Comparison of ENCODE assay signal across 10 cellular contexts in genomic region chr10:93039721-93040120, GRCh38. TPM values are rescaled to one million over a fixed set of nuclear protein-coding genes. Genes with fewer than 3 reads are reported as not detected.
DNase-seq lines count a peak whose midpoint lies in the region; TF ChIP-seq lines count a peak whose summit lies in the region.
"Had no signal": no experiment of that assay in that cellular context is flagged by ENCODE, and none has a peak within 500 bp of the region (broad histone marks: within the 10 kb centered on the region; RNA-seq: fewer than 3 reads in every experiment).

No MANE protein-coding gene starts in this region.

- H3K27me3 ChIP-seq in MM.1S (replicated peaks; ENCODE audit: insufficient read depth, low read length) (no peaks in the 10 kb centered on the region), suprapubic skin (no peaks in the 10 kb centered on the region)
- H3K27me3 ChIP-seq: body of pancreas had no signal

- no peak overlapping the region for H3K4me3 ChIP-seq in MM.1S (ENCODE audit: low read length)
- H3K4me3 ChIP-seq in astrocyte of the cerebellum (ENCODE audit: low read depth, low read length), result no peak overlapping the region
- H3K4me3 ChIP-seq in suprapubic skin, result no peak overlapping the region
- H3K4me3 ChIP-seq: body of pancreas had no signal

- no peak for TF ChIP-seq EP300 in suprapubic skin (IDR thresholded peaks at IDR 0.05)

- H3K4me2 ChIP-seq in MM.1S (ENCODE audit: low read depth, low read length), result no peak overlapping the region

- no peaks in the 10 kb centered on the region for H3K36me3 ChIP-seq in MM.1S (replicated peaks; ENCODE audit: insufficient read depth, low read length)
- H3K36me3 ChIP-seq in suprapubic skin, result no peaks in the 10 kb centered on the region

- no peaks in the 10 kb centered on the region for H4K20me1 ChIP-seq in MM.1S (ENCODE audit: insufficient read depth, low read length)

- in situ Hi-C loops in astrocyte of the cerebellum (cut with HindIII; ENCODE audit: low sequenced_read_pairs), result no loop called here

- H3F3A ChIP-seq in MM.1S (ENCODE audit: insufficient read depth, low read length), result no peaks in the 10 kb centered on the region

- H3K9me3 ChIP-seq in MM.1S (replicated peaks; ENCODE audit: insufficient read depth, low read length) (no peaks in the 10 kb centered on the region), suprapubic skin (no peaks in the 10 kb centered on the region)
- H3K9me3 ChIP-seq: body of pancreas had no signal

- WGBS in suprapubic skin, result 34% methylated on average over 3 of the region's 3 CpGs

- H3K27ac ChIP-seq in MM.1S (ENCODE audit: low read length) (no peak overlapping the region), suprapubic skin (no peak overlapping the region)
- H3K27ac ChIP-seq: body of pancreas had no signal

- DNase-seq in MM.1S, result peak; percentile 69
- DNase-seq in astrocyte of the cerebellum (ENCODE audit: low read depth), result peak; percentile 13
- DNase-seq in myocyte (ENCODE audit: low read depth), result peak; percentile 60
- DNase-seq in NCI-H510A treated with DMSO at 0.1 percent for 48 hours (lab: John Stamatoyannopoulos, UW), result no peak
- no peak for DNase-seq in suprapubic skin (ENCODE audit: low spot score in 2 of 2)
- no peak for DNase-seq in putamen (ENCODE audit: low spot score)
- DNase-seq in central memory CD4-positive, alpha-beta T cell, result no peak
- DNase-seq: body of pancreas; stimulated activated CD4-positive, alpha-beta T cell treated with anti-CD3 and anti-CD28 coated beads, Interleukin-12 subunit alpha, Interleukin-12 subunit beta, amount 100 ng/mL, for 4 hours had no signal

- H3K9ac ChIP-seq in MM.1S (ENCODE audit: low read length), result no peak overlapping the region

- no peaks in the 10 kb centered on the region for H3K4me1 ChIP-seq in MM.1S (ENCODE audit: low read length)
- H3K4me1 ChIP-seq in suprapubic skin, result no peaks in the 10 kb centered on the region
- H3K4me1 ChIP-seq: body of pancreas had no signal

- H3K9me2 ChIP-seq in MM.1S (replicated peaks; ENCODE audit: insufficient read depth, low read length), result no peaks in the 10 kb centered on the region

- no peaks in the 10 kb centered on the region for H3K79me2 ChIP-seq in MM.1S (ENCODE audit: low read length)

- H2AFZ ChIP-seq in MM.1S (ENCODE audit: low read length), result no peak overlapping the region

- TF ChIP-seq CTCF in GM12872 (IDR thresholded peaks at IDR 0.05; ENCODE audit: insufficient read depth, low read depth, low read length) (peak; percentile 57), MM.1S (IDR thresholded peaks at IDR 0.05; ENCODE audit: low read length) (peak; percentile 76), astrocyte of the cerebellum (IDR thresholded peaks at IDR 0.05; ENCODE audit: low read depth, low read length, missing control alignments) (peak; percentile 72), suprapubic skin (IDR thresholded peaks at IDR 0.05) (no peak)

- TF ChIP-seq POLR2A in suprapubic skin (IDR thresholded peaks at IDR 0.05), result no peak

RNA-seq across cellular contexts. Expression of gene CYP26C1, which starts 20.9 kb away (rescaled TPM):
- total RNA-seq in myocyte (0.10 TPM in 1 of 2 replicates, not detected in the other), suprapubic skin (under 1 TPM in 1 of 4 donors, not detected in 3; 0.21 TPM)
- 0.23 TPM for polyA plus RNA-seq in myocyte (2012)

RNA-seq across cellular contexts. Expression of gene CYP26A1, which starts 34.0 kb away (rescaled TPM):
- not detected in 2 replicates for total RNA-seq in myocyte
- polyA plus RNA-seq in myocyte (2012), result 0.35 TPM
- total RNA-seq in suprapubic skin, result under 1 TPM in 1 of 4 donors, not detected in 3; 0.89 TPM

Comparison
In these comparisons a context has a peak if more than half of its experiments do, and no peak if none do; other contexts are left out.
1. CTCF ChIP-seq: peak in GM12872 (single experiment), MM.1S (single experiment) and astrocyte of the cerebellum (single experiment); none in suprapubic skin (0 of 2).
2. DNase-seq: peak in MM.1S (single experiment), astrocyte of the cerebellum (single experiment) and myocyte (single experiment); none in NCI-H510A treated with DMSO at 0.1 percent for 48 hours (single experiment), suprapubic skin (0 of 2), putamen (single experiment) and central memory CD4-positive, alpha-beta T cell (single experiment).